1 cellular context compared by ENCODE assay signal in genomic region chr6:25898289-25898977, GRCh38.
TF ChIP-seq lines count a peak whose summit lies in the region.

No MANE protein-coding gene starts in this region.

TF ChIP-seq in H1, 55 proteins besides CTCF, POLR2A, EP300 and RAD21:
- TF ChIP-seq CHD7 (IDR thresholded peaks at IDR 0.05; ENCODE audit: insufficient replicate concordance, low read length) (no peak), MAFK (IDR thresholded peaks at IDR 0.05; ENCODE audit: low read depth, low read length) (peak; percentile 100), USF2 (IDR thresholded peaks at IDR 0.05; ENCODE audit: low read length) (peak; percentile 64), KDM4A (IDR thresholded peaks at IDR 0.05; ENCODE audit: low read depth, low read length, severe bottlenecking) (no peak), SIX5 (IDR thresholded peaks at IDR 0.05; ENCODE audit: low read depth, low read length) (no peak), YY1 (IDR thresholded peaks at IDR 0.05; ENCODE audit: low read depth, low read length) (no peak), CBX5 (IDR thresholded peaks at IDR 0.05; ENCODE audit: low read depth, low read length) (no peak), BACH1 (IDR thresholded peaks at IDR 0.05; ENCODE audit: low read length) (0 out of 2 replicates have a peak, but pooled peaks have one; percentile 38)
TF ChIP-seq in H1: peak in this region for 3.
